22 cellular contexts compared by ENCODE assay signal in the genomic region with DNA sequence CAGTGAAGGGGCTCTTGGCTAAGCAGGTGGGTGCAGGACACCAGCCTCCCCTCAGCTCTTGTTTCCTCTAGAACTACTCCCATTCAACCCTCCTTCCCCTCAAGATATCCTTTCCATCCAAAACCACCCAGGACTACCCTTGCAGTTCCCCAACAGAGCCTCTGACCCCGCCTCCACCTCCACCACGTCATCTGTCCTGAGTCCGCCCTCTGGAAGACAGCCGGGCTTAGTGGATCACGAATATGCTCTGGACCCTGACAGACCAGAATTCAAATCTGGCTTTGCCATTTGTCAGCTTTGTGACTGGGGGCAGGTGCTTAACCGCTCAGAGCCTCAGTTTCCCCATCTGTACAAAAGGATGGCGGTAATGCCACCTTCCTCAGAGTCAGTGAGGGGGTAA. TPM values are rescaled to one million over a fixed set of nuclear protein-coding genes. Genes with fewer than 3 reads are reported as not detected.
DNase-seq lines count a peak whose midpoint lies in the region; ATAC-seq and TF ChIP-seq lines count a peak whose summit lies in the region.
"Had no signal": no experiment of that assay in that cellular context is flagged by ENCODE, and none has a peak within 500 bp of the region (broad histone marks: within the 10 kb centered on the region; RNA-seq: fewer than 3 reads in every experiment).

No MANE protein-coding gene starts in this region.

- TF ChIP-seq CTCF in DOHH2 (IDR thresholded peaks at IDR 0.05; ENCODE audit: low read depth, low read length, poor library complexity, severe bottlenecking), result no peak
- TF ChIP-seq CTCF in OCI-LY7 (conservative IDR thresholded peaks at IDR 0.05; ENCODE audit: low read length), result no peak
- no peak for TF ChIP-seq CTCF in gastroesophageal sphincter (IDR thresholded peaks at IDR 0.05)
- TF ChIP-seq CTCF in gastrocnemius medialis (IDR thresholded peaks at IDR 0.05 in 4 of 5, conservative IDR thresholded peaks at IDR 0.05 in 1 of 5), result no peak
- no peak for TF ChIP-seq CTCF in CD8-positive, alpha-beta T cell (IDR thresholded peaks at IDR 0.05)

- 61% methylated on average over 5 of the region's 7 CpGs; no CpG with 5 or more reads in 1 of the 2 donors for WGBS in gastroesophageal sphincter (ENCODE audit: low coverage in 1 of 2), 2 donors

- peaks cover 80% of the 10 kb centered on the region for H3K79me2 ChIP-seq in DOHH2 (ENCODE audit: control insufficient read depth, low read length)
- peaks cover 33% of the 10 kb centered on the region for H3K79me2 ChIP-seq in OCI-LY7 (ENCODE audit: insufficient read depth, low read depth, low read length)

- no peaks in the 10 kb centered on the region for H3K9me3 Mint-ChIP-seq in CD8-positive, alpha-beta T cell
- H3K9me3 Mint-ChIP-seq: activated CD8-positive, alpha-beta T cell treated with anti-CD3 and anti-CD28 coated beads for 36 hours; activated naive CD4-positive, alpha-beta T cell treated with anti-CD3 and anti-CD28 coated beads, Interleukin-2, amount 50 U/mL, for 24 hours; activated T-cell treated with anti-CD3 and anti-CD28 coated beads, Interleukin-2, amount 50 U/mL, for 24 hours; naive thymus-derived CD8-positive, alpha-beta T cell; T-cell; type B pancreatic cell had no signal

- H3K27me3 Mint-ChIP-seq in T-helper 17 cell, result no peaks in the 10 kb centered on the region
- H3K27me3 Mint-ChIP-seq in CD8-positive, alpha-beta T cell (ENCODE audit: low read depth), result no peaks in the 10 kb centered on the region
- H3K27me3 Mint-ChIP-seq: activated CD8-positive, alpha-beta T cell treated with anti-CD3 and anti-CD28 coated beads for 36 hours; activated naive CD4-positive, alpha-beta T cell treated with anti-CD3 and anti-CD28 coated beads, Interleukin-2, amount 50 U/mL, for 24 hours; activated T-cell treated with anti-CD3 and anti-CD28 coated beads, Interleukin-2, amount 50 U/mL, for 24 hours; naive thymus-derived CD8-positive, alpha-beta T cell; T-cell had no signal

- H3F3A ChIP-seq in DOHH2 (ENCODE audit: control insufficient read depth, insufficient read depth), result peaks cover 10% of the 10 kb centered on the region

- no peaks in the 10 kb centered on the region for H3K9me3 ChIP-seq in DOHH2 (ENCODE audit: control insufficient read depth, insufficient read depth, low read length)
- no peaks in the 10 kb centered on the region for H3K9me3 ChIP-seq in OCI-LY7 (ENCODE audit: low read length)
- no peaks in the 10 kb centered on the region for H3K9me3 ChIP-seq in gastroesophageal sphincter
- H3K9me3 ChIP-seq in gastrocnemius medialis, result no peaks in the 10 kb centered on the region
- H3K9me3 ChIP-seq in T-helper 17 cell (ENCODE audit: control insufficient read depth, low read length, poor library complexity, severe bottlenecking), result no peaks in the 10 kb centered on the region
- H3K9me3 ChIP-seq in CD8-positive, alpha-beta T cell (ENCODE audit: low read length), result no peaks in the 10 kb centered on the region

- H3K4me3 Mint-ChIP-seq in T-helper 17 cell, result no peak overlapping the region
- no peak overlapping the region for H3K4me3 Mint-ChIP-seq in CD8-positive, alpha-beta T cell
- H3K4me3 Mint-ChIP-seq: activated CD8-positive, alpha-beta T cell treated with anti-CD3 and anti-CD28 coated beads for 36 hours; activated naive CD4-positive, alpha-beta T cell treated with anti-CD3 and anti-CD28 coated beads, Interleukin-2, amount 50 U/mL, for 24 hours; activated T-cell treated with anti-CD3 and anti-CD28 coated beads, Interleukin-2, amount 50 U/mL, for 24 hours; T-cell; type B pancreatic cell had no signal

- POLR2A ChIA-PET in OCI-LY7 (lab: Charles Lee), result interaction anchor here (1.1 to 8.3 kb wide), 5 partner anchors 14 to 79 kb away, joined by 3 to 118 read pairs (median 42); a partner anchor contains a TSS
- POLR2A ChIA-PET in CD8-positive, alpha-beta T cell (lab: Charles Lee), result no interaction called here

- ATAC-seq in gastroesophageal sphincter (no peak), gastrocnemius medialis (no peak), T-helper 17 cell (no peak)
- no peak for ATAC-seq in CD8-positive, alpha-beta T cell
- ATAC-seq: activated CD8-positive, alpha-beta T cell treated with anti-CD3 and anti-CD28 coated beads for 36 hours; HCT116; naive thymus-derived CD8-positive, alpha-beta T cell; Right ventricle myocardium inferior; T-cell had no signal

- H3K27ac ChIP-seq in DOHH2 (ENCODE audit: low read depth, low read length) (peak overlapping the region; percentile 97), OCI-LY7 (ENCODE audit: low read depth, low read length, poor library complexity, severe bottlenecking) (peak overlapping the region; percentile 90), gastroesophageal sphincter (peak overlapping the region in 3 of 4 donors; percentile 3 to 86 (median 75)), gastrocnemius medialis (peak overlapping the region; percentile 94 to 98 (median 96))
- no peak overlapping the region for H3K27ac ChIP-seq in CD8-positive, alpha-beta T cell (ENCODE audit: low read depth, low read length)

- H3K27ac Mint-ChIP-seq in T-helper 17 cell, result no peak overlapping the region
- no peak overlapping the region for H3K27ac Mint-ChIP-seq in CD8-positive, alpha-beta T cell
- H3K27ac Mint-ChIP-seq: activated CD8-positive, alpha-beta T cell treated with anti-CD3 and anti-CD28 coated beads for 36 hours; progenitor cell of endocrine pancreas; T-cell; type B pancreatic cell had no signal

- CTCF ChIA-PET in OCI-LY7 (lab: Charles Lee; ENCODE audit: unreplicated experiment), result interaction anchor here (0.7 to 3.4 kb wide), 2 partner anchors 10 to 30 kb away, joined by 3 to 41 read pairs; no protein-coding TSS in a partner anchor
- CTCF ChIA-PET in CD8-positive, alpha-beta T cell (lab: Charles Lee), result interaction anchor here (2.5 kb wide), 1 partner anchor 20 kb away, joined by 14 read pairs; no protein-coding TSS in a partner anchor

- in situ Hi-C loops in gastrocnemius medialis (cut with MboI; ENCODE audit: low sequenced_read_pairs in 4 of 4), result loop anchor here in 1 of 4 donors (5.0 kb wide), 1 partner anchor 33 kb away; a partner anchor contains a TSS

- H3K4me1 ChIP-seq in DOHH2 (ENCODE audit: control insufficient read depth, low read length), result peaks cover 100% of the 10 kb centered on the region
- H3K4me1 ChIP-seq in OCI-LY7 (ENCODE audit: insufficient read depth, low read length, poor library complexity, severe bottlenecking), result peaks cover 71% of the 10 kb centered on the region
- peaks cover 0 to 86% (median 44%) of the 10 kb centered on the region in 3 donors for H3K4me1 ChIP-seq in gastroesophageal sphincter
- peaks cover 71 to 88% of the 10 kb centered on the region in 2 donors for H3K4me1 ChIP-seq in gastrocnemius medialis
- peaks cover 31% of the 10 kb centered on the region for H3K4me1 ChIP-seq in CD8-positive, alpha-beta T cell (ENCODE audit: insufficient read depth, low read length)

- peaks cover 37% of the 10 kb centered on the region for H3K4me1 Mint-ChIP-seq in T-helper 17 cell
- peaks cover 28% of the 10 kb centered on the region for H3K4me1 Mint-ChIP-seq in CD8-positive, alpha-beta T cell (ENCODE audit: low read depth)

- H3K4me2 ChIP-seq in DOHH2 (ENCODE audit: low read length), result peak overlapping the region; percentile 100
- peak overlapping the region; percentile 99 for H3K4me2 ChIP-seq in OCI-LY7 (ENCODE audit: low read length)
- H3K4me2 ChIP-seq: smooth muscle cell had no signal

- H3K4me3 ChIP-seq in DOHH2 (ENCODE audit: low read length) (peak overlapping the region; percentile 74), OCI-LY7 (ENCODE audit: low read depth, low read length, poor library complexity, severe bottlenecking) (peak overlapping the region; percentile 69), gastroesophageal sphincter (no peak overlapping the region), gastrocnemius medialis (no peak overlapping the region)
- H3K4me3 ChIP-seq in CD8-positive, alpha-beta T cell (ENCODE audit: low read depth, low read length), result no peak overlapping the region
- H3K4me3 ChIP-seq: smooth muscle cell had no signal

- TF ChIP-seq POLR2A in gastroesophageal sphincter (IDR thresholded peaks at IDR 0.05) (no peak), gastrocnemius medialis (IDR thresholded peaks at IDR 0.05) (no peak)

- no peaks in the 10 kb centered on the region for H3K36me3 Mint-ChIP-seq in T-helper 17 cell (ENCODE audit: low read depth)
- H3K36me3 Mint-ChIP-seq in CD8-positive, alpha-beta T cell, result peaks cover 2% of the 10 kb centered on the region
- H3K36me3 Mint-ChIP-seq: activated naive CD4-positive, alpha-beta T cell treated with anti-CD3 and anti-CD28 coated beads, Interleukin-2, amount 50 U/mL, for 24 hours; naive thymus-derived CD8-positive, alpha-beta T cell; T-cell; type B pancreatic cell had no signal

- no peak for DNase-seq in OCI-LY7 (ENCODE audit: low spot score)
- no peak for DNase-seq in gastrocnemius medialis
- DNase-seq in cortex of kidney (lab: John Stamatoyannopoulos, UW), result no peak
- DNase-seq in OCI-M1 (lab: John Stamatoyannopoulos, UW), result no peak
- DNase-seq in T-helper 17 cell, result no peak
- DNase-seq in CD8-positive, alpha-beta T cell, result no peak
- DNase-seq: activated CD8-positive, alpha-beta T cell treated with anti-CD3 and anti-CD28 coated beads for 36 hours; activated T-cell treated with anti-CD3 and anti-CD28 coated beads, Interleukin-2, amount 50 U/mL, for 24 hours; IMR-90; mammary epithelial cell; naive thymus-derived CD8-positive, alpha-beta T cell; NCI-H187 treated with DMSO at 0.1 percent for 48 hours; T-cell had no signal

- H3K36me3 ChIP-seq in DOHH2 (ENCODE audit: control insufficient read depth, low read length), result peaks cover 36% of the 10 kb centered on the region
- H3K36me3 ChIP-seq in OCI-LY7 (ENCODE audit: insufficient read depth, low read length), result peaks cover 28% of the 10 kb centered on the region; the same call in 1 of the 2 replicates
- H3K36me3 ChIP-seq in gastroesophageal sphincter, result peaks cover 0 to 10% of the 10 kb centered on the region in 2 donors
- H3K36me3 ChIP-seq in gastrocnemius medialis, result no peaks in the 10 kb centered on the region
- no peaks in the 10 kb centered on the region for H3K36me3 ChIP-seq in CD8-positive, alpha-beta T cell (ENCODE audit: insufficient read depth, low read length)

- TF ChIP-seq EP300 in gastroesophageal sphincter (IDR thresholded peaks at IDR 0.05), result no peak

- H2AFZ ChIP-seq in OCI-LY7 (ENCODE audit: low read length), result no peak overlapping the region

- BruUV-seq in OCI-LY7 (replicated peaks; lab: Mats Ljungman, UMichigan), result no TSS peak

- H3K9me2 ChIP-seq in DOHH2 (replicated peaks; ENCODE audit: control insufficient read depth, low read length), result no peaks in the 10 kb centered on the region
- H3K9me2 ChIP-seq in OCI-LY7 (ENCODE audit: insufficient read depth, low read length), result no peaks in the 10 kb centered on the region

- H3K27me3 ChIP-seq in DOHH2 (ENCODE audit: control insufficient read depth, low read length) (no peaks in the 10 kb centered on the region), gastroesophageal sphincter (no peaks in the 10 kb centered on the region), gastrocnemius medialis (no peaks in the 10 kb centered on the region)
- no peaks in the 10 kb centered on the region for H3K27me3 ChIP-seq in CD8-positive, alpha-beta T cell (ENCODE audit: insufficient read depth, low read length)

- H4K20me1 ChIP-seq in DOHH2 (ENCODE audit: control insufficient read depth, insufficient read depth, low read depth, low read length) (no peaks in the 10 kb centered on the region), OCI-LY7 (ENCODE audit: insufficient read depth, low read length) (no peaks in the 10 kb centered on the region; the same call in 1 of the 2 replicates)

- intact Hi-C loops in OCI-LY7 (cut with micrococcal nuclease; ENCODE audit: unreplicated experiment) (no loop called here), gastrocnemius medialis (cut with DNase I; ENCODE audit: low total_unique reads) (loop anchor here (10.0 kb wide), 1 partner anchor 81 kb away; a partner anchor contains a TSS)
- intact Hi-C loops in CD8-positive, alpha-beta T cell (cut with DNase I, micrococcal nuclease), result no loop called here

RNA-seq across cellular contexts. Expression of a gene that starts 31.4 kb away (rescaled TPM):
- 25.3 and 36.8 TPM in 2 replicates for total RNA-seq in OCI-LY7 (2014; rRNA removed; shearing (Covaris generic))
- total RNA-seq in OCI-LY7 (2022) (48.6 and 60.0 TPM in 2 replicates), gastroesophageal sphincter (10 to 100 TPM; 16.6 to 42.8 (median 26.1) TPM), gastrocnemius medialis (100 to 1,000 TPM in 2 of 4 donors, 10 to 100 TPM in 2; 82.8 to 121 (median 93.3) TPM), T-helper 17 cell (10 to 100 TPM; 17.6 to 18.9 TPM)
- 10 to 100 TPM; 10.2 to 12.7 TPM for total RNA-seq in CD8-positive, alpha-beta T cell

RNA-seq across cellular contexts. Expression of a gene that starts 43.2 kb away (rescaled TPM):
- total RNA-seq in OCI-LY7 (2014; rRNA removed; shearing (Covaris generic)), result not detected in 2 replicates
- total RNA-seq in OCI-LY7 (2022) (not detected in 2 replicates), gastroesophageal sphincter (under 1 TPM in 1 of 4 donors, not detected in 3; 0.62 TPM), gastrocnemius medialis (not detected), T-helper 17 cell (not detected)
- not detected for total RNA-seq in CD8-positive, alpha-beta T cell
- total RNA-seq: activated CD8-positive, alpha-beta T cell treated with anti-CD3 and anti-CD28 coated beads for 36 hours; Daoy; IMR-90; mammary epithelial cell; naive thymus-derived CD8-positive, alpha-beta T cell; progenitor cell of endocrine pancreas; Right ventricle myocardium inferior; smooth muscle cell had no signal

Comparison
In these comparisons a context has a peak if more than half of its experiments do, and no peak if none do; other contexts are left out.
1. H3K4me3 ChIP-seq: peak in DOHH2 (single experiment) and OCI-LY7 (single experiment); none in gastroesophageal sphincter (0 of 2), gastrocnemius medialis (0 of 4) and CD8-positive, alpha-beta T cell (single experiment).